Comparison of ENCODE assay signal across 15 cellular contexts in genomic region chr5:173535976-173536639, GRCh38.
"Had no signal": no experiment of that assay in that cellular context is flagged by ENCODE, and none has a peak within 500 bp of the region (broad histone marks: within the 10 kb centered on the region; RNA-seq: fewer than 3 reads in every experiment).

No MANE protein-coding gene starts in this region.

- H3K4me1 ChIP-seq: gastroesophageal sphincter, vagina had no signal

- H3K36me3 Mint-ChIP-seq: activated CD8-positive, alpha-beta memory T cell treated with anti-CD3 and anti-CD28 coated beads, Interleukin-2, amount 10 ng/mL, durations not matched to agents 7 days and 5 days; activated naive CD8-positive, alpha-beta T cell; mesothelial cell of epicardium had no signal

- H3K9me3 Mint-ChIP-seq: activated T-cell treated with anti-CD3 and anti-CD28 coated beads, Interleukin-2, amount 50 U/mL, for 24 hours; mesothelial cell of epicardium had no signal

- ATAC-seq: activated CD8-positive, alpha-beta memory T cell treated with anti-CD3 and anti-CD28 coated beads, Interleukin-2, amount 10 ng/mL, durations not matched to agents 7 days and 5 days; gastroesophageal sphincter; T-helper 17 cell had no signal

- H3K27me3 ChIP-seq: brain microvascular endothelial cell, vagina had no signal

- H3K27ac ChIP-seq: brain microvascular endothelial cell, vagina had no signal

- DNase-seq: activated CD4-positive, alpha-beta T cell treated with anti-CD3 and anti-CD28 coated beads, Interleukin-2, amount 50 U/mL, for 48 hours; activated CD8-positive, alpha-beta memory T cell treated with anti-CD3 and anti-CD28 coated beads, Interleukin-2, amount 10 ng/mL, durations not matched to agents 7 days and 5 days; activated effector memory CD4-positive, alpha-beta T cell treated with anti-CD3 and anti-CD28 coated beads, Interleukin-2, amount 50 U/mL, for 16 hours; activated T-cell treated with anti-CD3 and anti-CD28 coated beads, Interleukin-2, amount 50 U/mL, for 24 hours; amygdala; brain microvascular endothelial cell; cerebellar nuclear complex; kidney; left ventricle myocardium inferior; posterior cingulate gyrus; T-helper 17 cell had no signal

- H3K9me3 ChIP-seq: gastroesophageal sphincter, left ventricle myocardium inferior, vagina had no signal

- H3K36me3 ChIP-seq: brain microvascular endothelial cell, gastroesophageal sphincter, left ventricle myocardium inferior, vagina had no signal

- H3K4me3 ChIP-seq: gastroesophageal sphincter, left ventricle myocardium inferior, vagina had no signal

- H3K4me3 Mint-ChIP-seq: activated CD8-positive, alpha-beta memory T cell treated with anti-CD3 and anti-CD28 coated beads, Interleukin-2, amount 10 ng/mL, durations not matched to agents 7 days and 5 days; activated naive CD8-positive, alpha-beta T cell; activated T-cell treated with anti-CD3 and anti-CD28 coated beads, Interleukin-2, amount 50 U/mL, for 24 hours; mesothelial cell of epicardium; T-helper 17 cell had no signal

- H3K27ac Mint-ChIP-seq: activated CD8-positive, alpha-beta memory T cell treated with anti-CD3 and anti-CD28 coated beads, Interleukin-2, amount 10 ng/mL, durations not matched to agents 7 days and 5 days; activated naive CD8-positive, alpha-beta T cell; activated T-cell treated with anti-CD3 and anti-CD28 coated beads, Interleukin-2, amount 50 U/mL, for 24 hours; mesothelial cell of epicardium; T-helper 17 cell had no signal

- H3K4me1 Mint-ChIP-seq: mesothelial cell of epicardium, T-helper 17 cell had no signal
